In the genomic region with DNA sequence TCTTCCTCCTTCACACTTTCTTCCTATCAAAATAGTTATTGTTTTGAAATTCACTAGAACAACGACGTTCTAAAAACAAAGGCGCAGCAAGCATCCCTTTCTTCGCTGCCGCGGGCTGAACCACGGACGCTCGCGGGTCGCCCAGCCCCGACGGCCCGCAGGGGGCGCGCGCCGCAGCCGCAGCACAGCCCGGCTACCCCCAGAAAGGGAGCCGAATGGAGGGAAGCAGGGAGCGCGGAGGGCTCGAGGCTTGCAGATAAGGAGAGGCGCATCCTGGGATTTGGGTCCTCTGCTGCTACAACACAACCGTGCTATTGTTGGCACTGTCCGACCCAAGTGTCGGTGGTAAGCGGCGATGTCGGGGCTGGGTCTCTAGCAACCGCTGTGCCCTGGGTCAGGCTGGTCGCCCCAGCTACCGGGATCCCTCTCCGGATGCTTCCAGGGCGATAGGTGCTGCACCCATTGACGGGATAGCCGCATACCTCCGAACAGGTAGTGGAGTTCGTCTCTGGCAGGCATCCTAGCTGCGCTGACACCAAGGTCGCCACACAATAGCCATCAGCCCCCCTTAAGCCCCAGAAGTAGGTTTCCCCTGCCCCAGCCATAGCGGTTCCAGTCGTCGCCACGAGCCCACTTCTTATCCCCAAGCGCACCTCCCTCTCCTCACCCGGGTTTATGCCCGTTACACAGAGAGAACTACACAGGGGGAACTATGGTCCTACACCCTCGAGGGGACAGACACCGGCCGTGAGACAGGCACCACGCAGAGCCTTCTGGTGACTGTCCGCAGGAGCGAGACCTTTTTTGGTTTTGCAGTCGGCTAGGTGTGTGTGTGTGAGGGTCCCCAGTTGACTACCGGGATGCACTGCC, we compare ENCODE assay signal across 8 cellular contexts.
A peak's percentile ranks its signal among the peaks of the same experiment; 100 is the strongest.
DNase-seq lines count a peak whose midpoint lies in the region; ATAC-seq and TF ChIP-seq lines count a peak whose summit lies in the region.

No MANE protein-coding gene starts in this region.

- H3K36me3 ChIP-seq in neuron (ENCODE audit: insufficient read depth, low read length), result no peaks in the 10 kb centered on the region

- peak; percentile 49 for TF ChIP-seq CTCF in GM12865 (IDR thresholded peaks at IDR 0.05; ENCODE audit: insufficient read depth, low read depth, low read length, missing control alignments)

- H3K4me1 ChIP-seq in neuron (ENCODE audit: insufficient read depth, low read length), result peaks cover 40% of the 10 kb centered on the region

- H3K36me3 Mint-ChIP-seq in effector memory CD8-positive, alpha-beta T cell (ENCODE audit: insufficient read depth), result peaks cover 14% of the 10 kb centered on the region

- no peaks in the 10 kb centered on the region for H3K9me3 ChIP-seq in neuron (ENCODE audit: low read length)

- peaks cover 93% of the 10 kb centered on the region in 2 donors for H3K27me3 Mint-ChIP-seq in effector memory CD8-positive, alpha-beta T cell

- no peaks in the 10 kb centered on the region for H3K9me3 Mint-ChIP-seq in effector memory CD8-positive, alpha-beta T cell

- DNase-seq in GM12865 (ENCODE audit: low read depth), result peak; percentile 31
- DNase-seq in NCI-H748 treated with DMSO at 0.1 percent for 48 hours (lab: John Stamatoyannopoulos, UW), result peak; percentile 16
- DNase-seq in effector memory CD8-positive, alpha-beta T cell, result peak in 1 of 3 experiments; percentile 23
- DNase-seq in SIG-M5 treated with dmso at 0.1 percent for 504 hours (lab: John Stamatoyannopoulos, UW; ENCODE audit: unreplicated experiment), result no peak
- DNase-seq in SHP77 treated with DMSO at 0.1 percent for 48 hours (lab: John Stamatoyannopoulos, UW), result no peak
- DNase-seq in CD1c-positive myeloid dendritic cell (ENCODE audit: extremely low spot score), result no peak

- H3K4me1 Mint-ChIP-seq in effector memory CD8-positive, alpha-beta T cell (ENCODE audit: low read depth in 2 of 2), result peaks cover 13 to 14% of the 10 kb centered on the region in 2 donors

- H3K4me3 Mint-ChIP-seq in effector memory CD8-positive, alpha-beta T cell, result peak overlapping the region in 1 of 2 donors; percentile 45

- H2AFZ ChIP-seq in neuron (ENCODE audit: low read depth, low read length), result no peak overlapping the region

- peaks cover 65% of the 10 kb centered on the region for H3K27me3 ChIP-seq in neuron (ENCODE audit: insufficient read depth, low read length)

- H3K27ac Mint-ChIP-seq in effector memory CD8-positive, alpha-beta T cell, result no peak overlapping the region

- no peak overlapping the region for H3K4me3 ChIP-seq in GM12865 (ENCODE audit: low read depth, low read length)
- peak overlapping the region; percentile 29 for H3K4me3 ChIP-seq in neuron (ENCODE audit: low read length)

- peak; percentile 53 for ATAC-seq in effector memory CD8-positive, alpha-beta T cell (replicated peaks)
- ATAC-seq in GM19455 (IDR thresholded peaks at IDR 0.05; ENCODE audit: unreplicated experiment), result no peak

Comparison
In these comparisons a context has a peak if more than half of its experiments do, and no peak if none do; other contexts are left out.
1. DNase-seq: peak in GM12865 (single experiment) and NCI-H748 treated with DMSO at 0.1 percent for 48 hours (single experiment); none in SIG-M5 treated with dmso at 0.1 percent for 504 hours (single experiment), SHP77 treated with DMSO at 0.1 percent for 48 hours (single experiment) and CD1c-positive myeloid dendritic cell (single experiment).